9 cellular contexts compared by ENCODE assay signal in the genomic region with DNA sequence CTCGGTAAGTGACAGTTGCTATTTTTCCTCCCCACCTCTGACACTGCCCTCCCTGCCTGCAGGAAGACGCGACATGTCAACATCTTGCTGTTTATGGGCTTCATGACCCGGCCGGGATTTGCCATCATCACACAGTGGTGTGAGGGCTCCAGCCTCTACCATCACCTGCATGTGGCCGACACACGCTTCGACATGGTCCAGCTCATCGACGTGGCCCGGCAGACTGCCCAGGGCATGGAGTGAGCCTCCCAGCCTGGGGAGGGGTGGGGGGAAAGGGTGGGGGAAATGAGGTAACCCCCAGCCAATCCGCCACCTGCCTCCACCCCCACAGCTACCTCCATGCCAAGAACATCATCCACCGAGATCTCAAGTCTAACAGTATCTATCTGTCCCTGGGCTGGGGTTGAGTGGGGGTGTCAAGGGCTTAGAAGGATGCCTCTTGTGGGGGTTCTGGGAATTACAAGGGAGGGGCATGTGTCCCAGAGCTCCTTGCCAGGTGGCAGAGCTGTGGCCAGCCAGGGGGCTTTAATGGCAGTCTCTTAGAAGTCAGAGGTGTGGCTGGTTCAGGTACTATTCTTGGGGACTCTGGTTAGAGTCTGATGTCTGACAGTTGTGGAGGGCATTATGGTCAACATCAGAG. TPM values are rescaled to one million over a fixed set of nuclear protein-coding genes. Genes with fewer than 3 reads are reported as not detected.
A peak's percentile ranks its signal among the peaks of the same experiment; 100 is the strongest.
DNase-seq lines count a peak whose midpoint lies in the region; ATAC-seq and TF ChIP-seq lines count a peak whose summit lies in the region.
"Had no signal": no experiment of that assay in that cellular context is flagged by ENCODE, and none has a peak within 500 bp of the region (broad histone marks: within the 10 kb centered on the region; RNA-seq: fewer than 3 reads in every experiment).

No MANE protein-coding gene starts in this region.

- H3K36me3 ChIP-seq in testis (ENCODE audit: low read depth, missing control alignments) = no peaks in the 10 kb centered on the region

- H3K4me3 ChIP-seq in GM12865 (ENCODE audit: low read depth, low read length) (no peak overlapping the region), testis (no peak overlapping the region)
- H3K4me3 ChIP-seq: sigmoid colon had no signal

- peak; percentile 34 for TF ChIP-seq CTCF in GM12865 (IDR thresholded peaks at IDR 0.05; ENCODE audit: insufficient read depth, low read depth, low read length, missing control alignments)
- peak in 1 of 3 experiments; percentile 16 for TF ChIP-seq CTCF in testis (IDR thresholded peaks at IDR 0.05)

- 86% methylated on average over 1 to 10 of the region's 13 CpGs for WGBS in testis, 2 donors

- no peak for TF ChIP-seq POLR2A in testis (IDR thresholded peaks at IDR 0.05)

- ATAC-seq in GM18511 (IDR thresholded peaks at IDR 0.05; ENCODE audit: unreplicated experiment) (no peak), sciatic nerve (no peak)

- no peaks in the 10 kb centered on the region for H3K27me3 ChIP-seq in testis
- H3K27me3 ChIP-seq: sigmoid colon had no signal

- DNase-seq in 8988T (peak; percentile 68), GM12865 (ENCODE audit: low read depth) (peak; percentile 51), iPS-NIHi11 (ENCODE audit: low spot score) (peak; percentile 41), H4 (ENCODE audit: low spot score) (no peak), testis (no peak), sciatic nerve (ENCODE audit: low spot score) (no peak)
- DNase-seq in activated CD4-positive, alpha-beta T cell treated with anti-CD3 and anti-CD28 coated beads for 48 hours = peak; percentile 59
- DNase-seq: sigmoid colon had no signal

- H3K9me3 ChIP-seq in testis = no peaks in the 10 kb centered on the region
- H3K9me3 ChIP-seq: sigmoid colon had no signal

- H3K27ac ChIP-seq in testis = no peak overlapping the region
- H3K27ac ChIP-seq: sigmoid colon had no signal

- intact Hi-C loops in testis (cut with DNase I; ENCODE audit: low total_unique reads) = loop anchor here (10.0 kb wide), 1 partner anchor 276 kb away; no protein-coding TSS in a partner anchor
- intact Hi-C loops in sciatic nerve (cut with DNase I) = no loop called here

- H3K4me1 ChIP-seq in testis = no peaks in the 10 kb centered on the region

RNA-seq across cellular contexts. Expression of gene ARAF, which starts 7.8 kb away (rescaled TPM):
- total RNA-seq in H4 (2014; rRNA removed; shearing (Covaris generic)) = 14.8 and 32.3 TPM in 2 replicates
- total RNA-seq in testis (10 to 100 TPM; 29.8 to 44.3 TPM), sciatic nerve (60.5 TPM)
- 34.4 TPM for polyA plus RNA-seq in testis (ENCODE audit: insufficient read depth, low read depth, low replicate concordance)

RNA-seq across cellular contexts. Expression of gene TIMP1, which starts 13.5 kb away (rescaled TPM):
- 281 and 386 TPM in 2 replicates for total RNA-seq in H4 (2014; rRNA removed; shearing (Covaris generic))
- total RNA-seq in testis (100 to 1,000 TPM; 535 to 995 TPM), sciatic nerve (288 TPM)
- 708 TPM for polyA plus RNA-seq in testis (ENCODE audit: insufficient read depth, low read depth, low replicate concordance)

RNA-seq across cellular contexts. Expression of gene SYN1, which starts 50.9 kb away (rescaled TPM):
- total RNA-seq in H4 (2014; rRNA removed; shearing (Covaris generic)) = not detected in 2 replicates
- total RNA-seq in testis (1 to 10 TPM; 2.8 to 3.4 TPM), sciatic nerve (2.9 TPM)
- polyA plus RNA-seq in testis (ENCODE audit: insufficient read depth, low read depth, low replicate concordance) = 3.5 TPM

Comparison
In these comparisons a context has a peak if more than half of its experiments do, and no peak if none do; other contexts are left out.
1. DNase-seq: peak in 8988T (single experiment), GM12865 (single experiment), activated CD4-positive, alpha-beta T cell treated with anti-CD3 and anti-CD28 coated beads for 48 hours (single experiment) and iPS-NIHi11 (single experiment); none in H4 (single experiment), testis (single experiment) and sciatic nerve (single experiment).